In genomic region chr2:129248183-129248582, GRCh38 we compare ENCODE assay signal across 18 cellular contexts.
"Had no signal": no experiment of that assay in that cellular context is flagged by ENCODE, and none has a peak within 500 bp of the region (broad histone marks: within the 10 kb centered on the region; RNA-seq: fewer than 3 reads in every experiment).

No MANE protein-coding gene starts in this region.

- H3K9me3 ChIP-seq: ascending aorta, right lobe of liver had no signal

- H3K36me3 ChIP-seq: ascending aorta, right lobe of liver had no signal

- H3K4me2 ChIP-seq: hepatocyte, smooth muscle cell had no signal

- H2AFZ ChIP-seq: hepatocyte had no signal

- H3K27ac Mint-ChIP-seq: activated B cell treated with CpG ODN at 0.5 μM for 24 hours; activated naive CD4-positive, alpha-beta T cell treated with anti-CD3 and anti-CD28 coated beads, Interleukin-2, amount 10 ng/mL, durations not matched to agents 7 days and 5 days; activated T-helper 2 cell treated with anti-CD3 and anti-CD28 coated beads, Interferon-gamma antibody, Interleukin-2, Interleukin-4, amounts not matched to agents 10 μg/mL and 5 μg/mL and 100 μg/mL, durations not matched to agents 14 hours and 24 hours and 36 hours; natural killer cell treated with Interleukin-12 subunit alpha and Interleukin-12 subunit beta and Interleukin-15 and Interleukin-18, amount 100 ng/mL, for 72 hours; type B pancreatic cell had no signal

- H3K4me3 ChIP-seq: ascending aorta, hepatocyte, right lobe of liver, smooth muscle cell had no signal

- FAIRE-seq: endothelial cell of umbilical vein, kidney had no signal

- H3K79me2 ChIP-seq: hepatocyte had no signal

- ATAC-seq: left ventricle myocardium superior; natural killer cell treated with Interleukin-12 subunit alpha and Interleukin-12 subunit beta and Interleukin-15 and Interleukin-18, amount 100 ng/mL, for 72 hours; right lobe of liver; stimulated activated naive CD8-positive, alpha-beta T cell treated with anti-CD3 and anti-CD28 coated beads, Interleukin-15, Interleukin-2, amounts not matched to agents 100 U/mL and 50 U/mL, for 24 hours had no signal

- H3K4me3 Mint-ChIP-seq: activated B cell treated with CpG ODN at 0.5 μM for 24 hours; activated naive CD4-positive, alpha-beta T cell treated with anti-CD3 and anti-CD28 coated beads, Interleukin-2, amount 10 ng/mL, durations not matched to agents 7 days and 5 days; natural killer cell treated with Interleukin-12 subunit alpha and Interleukin-12 subunit beta and Interleukin-15 and Interleukin-18, amount 100 ng/mL, for 72 hours; type B pancreatic cell had no signal

- H3K9me3 Mint-ChIP-seq: activated T-helper 2 cell treated with anti-CD3 and anti-CD28 coated beads, Interferon-gamma antibody, Interleukin-2, Interleukin-4, amounts not matched to agents 10 μg/mL and 5 μg/mL and 100 μg/mL, durations not matched to agents 14 hours and 24 hours and 36 hours had no signal

- H3K27me3 ChIP-seq: ascending aorta, hepatocyte, right lobe of liver had no signal

- H3K36me3 Mint-ChIP-seq: activated naive CD4-positive, alpha-beta T cell treated with anti-CD3 and anti-CD28 coated beads, Interleukin-2, amount 10 ng/mL, durations not matched to agents 7 days and 5 days; natural killer cell treated with Interleukin-12 subunit alpha and Interleukin-12 subunit beta and Interleukin-15 and Interleukin-18, amount 100 ng/mL, for 72 hours; type B pancreatic cell had no signal

- H3K27me3 Mint-ChIP-seq: activated B cell treated with CpG ODN at 0.5 μM for 24 hours; activated naive CD4-positive, alpha-beta T cell treated with anti-CD3 and anti-CD28 coated beads, Interleukin-2, amount 10 ng/mL, durations not matched to agents 7 days and 5 days; natural killer cell treated with Interleukin-12 subunit alpha and Interleukin-12 subunit beta and Interleukin-15 and Interleukin-18, amount 100 ng/mL, for 72 hours; type B pancreatic cell had no signal

- H3K4me1 ChIP-seq: ascending aorta, right lobe of liver had no signal

- DNase-seq: activated B cell treated with CpG ODN at 0.5 μM for 24 hours; activated CD4-positive, alpha-beta T cell treated with anti-CD3 and anti-CD28 coated beads for 48 hours; activated naive CD4-positive, alpha-beta T cell treated with anti-CD3 and anti-CD28 coated beads, Interleukin-2, amount 10 ng/mL, durations not matched to agents 7 days and 5 days; cerebellar nuclear complex; effector CD8-positive, alpha-beta T cell; kidney; left ventricle myocardium superior; mesendoderm; right lobe of liver; stimulated activated naive CD8-positive, alpha-beta T cell treated with anti-CD3 and anti-CD28 coated beads, Interleukin-15, Interleukin-2, amounts not matched to agents 100 U/mL and 50 U/mL, for 24 hours; T-helper 2 cell had no signal

- H3K4me1 Mint-ChIP-seq: activated B cell treated with CpG ODN at 0.5 μM for 24 hours; activated naive CD4-positive, alpha-beta T cell treated with anti-CD3 and anti-CD28 coated beads, Interleukin-2, amount 10 ng/mL, durations not matched to agents 7 days and 5 days had no signal

- H3K27ac ChIP-seq: ascending aorta, hepatocyte, right lobe of liver had no signal
